8 cellular contexts compared by ENCODE assay signal in the genomic region with DNA sequence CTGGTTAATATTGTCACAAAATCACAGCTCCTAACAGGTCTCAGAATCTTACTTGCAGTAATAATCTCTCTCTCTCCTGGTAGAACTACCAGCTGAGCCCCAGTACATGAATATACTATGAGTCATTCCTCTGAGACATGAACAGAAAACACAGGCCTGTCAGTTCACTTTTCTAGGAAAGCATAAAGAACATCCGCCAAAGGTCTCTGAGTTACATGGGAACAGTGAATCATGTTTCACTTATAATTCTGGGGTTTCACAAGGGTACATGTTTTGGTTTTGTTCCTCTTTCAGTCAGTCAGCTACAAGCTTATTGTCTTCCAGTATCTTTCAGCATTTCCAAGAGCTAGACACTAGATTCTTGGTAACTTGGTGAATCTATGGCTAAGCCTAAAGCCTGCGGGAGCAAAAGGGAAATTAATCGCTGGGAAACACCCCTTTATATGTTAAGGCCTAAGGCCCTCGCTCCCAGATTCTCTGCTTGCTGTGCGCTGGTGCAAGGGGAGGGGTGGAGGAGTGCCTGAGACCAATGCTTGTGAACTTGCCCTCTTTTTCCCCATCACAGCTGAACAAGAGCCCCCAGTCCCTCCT. TPM values are rescaled to one million over a fixed set of nuclear protein-coding genes. Genes with fewer than 3 reads are reported as not detected.
DNase-seq lines count a peak whose midpoint lies in the region; ATAC-seq and TF ChIP-seq lines count a peak whose summit lies in the region.

No MANE protein-coding gene starts in this region.

- no peaks in the 10 kb centered on the region for H3K27me3 Mint-ChIP-seq in Calu3 (ENCODE audit: unreplicated experiment)
- no peaks in the 10 kb centered on the region for H3K27me3 Mint-ChIP-seq in activated CD4-positive, alpha-beta memory T cell treated with anti-CD3 and anti-CD28 coated beads for 36 hours

- H3K4me3 Mint-ChIP-seq in Calu3 (ENCODE audit: low read depth, unreplicated experiment), result no peak overlapping the region
- peak overlapping the region; percentile 28 for H3K4me3 Mint-ChIP-seq in activated CD4-positive, alpha-beta memory T cell treated with anti-CD3 and anti-CD28 coated beads for 36 hours

- ATAC-seq in GM21423 (IDR thresholded peaks at IDR 0.05; ENCODE audit: unreplicated experiment), result peak; percentile 90

- no peak for TF ChIP-seq CTCF in Calu3 (IDR thresholded peaks at IDR 0.05; ENCODE audit: unreplicated experiment)

- DNase-seq in Calu3 (peak; percentile 19), HPDE6-E6E7 (ENCODE audit: extremely low spot score) (peak; percentile 96), fibroblast of peridontal ligament (ENCODE audit: extremely low read depth) (peak; percentile 93), pulmonary artery endothelial cell (ENCODE audit: low read depth, low spot score) (peak; percentile 55), NCI-H2171 (lab: John Stamatoyannopoulos, UW) (no peak), NCI-H774 (lab: John Stamatoyannopoulos, UW) (no peak)
- peak; percentile 44 for DNase-seq in activated CD4-positive, alpha-beta memory T cell treated with anti-CD3 and anti-CD28 coated beads for 36 hours

- CTCF ChIA-PET in Calu3 (lab: Charles Lee), result interaction anchor here (0.5 to 1.1 kb wide), 4 partner anchors 11 to 74 kb away, joined by 3 to 8 read pairs (median 6); no protein-coding TSS in a partner anchor
- CTCF ChIA-PET in activated CD4-positive, alpha-beta memory T cell treated with anti-CD3 and anti-CD28 coated beads for 36 hours (lab: Charles Lee), result interaction anchor here (1.1 to 3.7 kb wide), 8 partner anchors 10 to 236 kb away, joined by 3 to 29 read pairs (median 6); partner anchors contain the start of gene IFNAR1

- intact Hi-C loops in Calu3 (cut with micrococcal nuclease; ENCODE audit: unreplicated experiment), result no loop called here
- intact Hi-C loops in activated CD4-positive, alpha-beta memory T cell treated with anti-CD3 and anti-CD28 coated beads for 36 hours (cut with micrococcal nuclease), result loop anchor here (1.0 kb wide), 3 partner anchors 29 to 74 kb away; no protein-coding TSS in a partner anchor

- peak overlapping the region; percentile 52 for H3K27ac Mint-ChIP-seq in Calu3 (ENCODE audit: unreplicated experiment)
- peak overlapping the region; percentile 76 for H3K27ac Mint-ChIP-seq in activated CD4-positive, alpha-beta memory T cell treated with anti-CD3 and anti-CD28 coated beads for 36 hours

- BruUV-seq in Calu3 (replicated peaks; lab: Mats Ljungman, UMichigan), result no TSS peak

- H3K9me3 Mint-ChIP-seq in Calu3 (ENCODE audit: low read depth, unreplicated experiment), result no peaks in the 10 kb centered on the region
- no peaks in the 10 kb centered on the region for H3K9me3 Mint-ChIP-seq in activated CD4-positive, alpha-beta memory T cell treated with anti-CD3 and anti-CD28 coated beads for 36 hours

- POLR2A ChIA-PET in activated CD4-positive, alpha-beta memory T cell treated with anti-CD3 and anti-CD28 coated beads for 36 hours (lab: Charles Lee), result interaction anchor here (0.9 to 1.9 kb wide), 7 partner anchors 10 to 196 kb away, joined by 3 to 18 read pairs (median 5); partner anchors contain the start of genes IFNAR1 and TMEM50B

- H3K4me1 Mint-ChIP-seq in Calu3 (ENCODE audit: low read depth, unreplicated experiment), result peaks cover 18% of the 10 kb centered on the region
- H3K4me1 Mint-ChIP-seq in activated CD4-positive, alpha-beta memory T cell treated with anti-CD3 and anti-CD28 coated beads for 36 hours (ENCODE audit: low read depth), result peaks cover 27% of the 10 kb centered on the region

- H3K36me3 Mint-ChIP-seq in Calu3 (ENCODE audit: insufficient read depth, unreplicated experiment), result peaks cover 54% of the 10 kb centered on the region
- peaks cover 51% of the 10 kb centered on the region for H3K36me3 Mint-ChIP-seq in activated CD4-positive, alpha-beta memory T cell treated with anti-CD3 and anti-CD28 coated beads for 36 hours

RNA-seq across cellular contexts. Expression of gene IFNGR2, which starts 31.7 kb away (rescaled TPM):
- total RNA-seq in Calu3 (2022) (58.1 and 59.8 TPM in 2 replicates), pulmonary artery endothelial cell (63.6 and 68.8 TPM in 2 replicates)
- 10 to 100 TPM; 14.3 to 17.0 TPM for total RNA-seq in activated CD4-positive, alpha-beta memory T cell treated with anti-CD3 and anti-CD28 coated beads for 36 hours

RNA-seq across cellular contexts. Expression of gene TMEM50B, which starts 44.9 kb away (rescaled TPM):
- total RNA-seq in Calu3 (2022) (28.4 and 28.7 TPM in 2 replicates), pulmonary artery endothelial cell (20.5 and 28.1 TPM in 2 replicates)
- 10 to 100 TPM; 18.6 to 21.8 TPM for total RNA-seq in activated CD4-positive, alpha-beta memory T cell treated with anti-CD3 and anti-CD28 coated beads for 36 hours

RNA-seq across cellular contexts. Expression of gene DNAJC28, which starts 56.7 kb away (rescaled TPM):
- total RNA-seq in Calu3 (2022), result 1.2 and 2.0 TPM in 2 replicates
- total RNA-seq in activated CD4-positive, alpha-beta memory T cell treated with anti-CD3 and anti-CD28 coated beads for 36 hours, result under 1 TPM; 0.67 to 0.75 TPM
- total RNA-seq in pulmonary artery endothelial cell, result 0.79 and 1.2 TPM in 2 replicates

Comparison
In these comparisons a context has a peak if more than half of its experiments do, and no peak if none do; other contexts are left out.
1. DNase-seq: peak in Calu3 (single experiment), HPDE6-E6E7 (single experiment), activated CD4-positive, alpha-beta memory T cell treated with anti-CD3 and anti-CD28 coated beads for 36 hours (single experiment), fibroblast of peridontal ligament (single experiment) and pulmonary artery endothelial cell (single experiment); none in NCI-H2171 (single experiment) and NCI-H774 (single experiment).